ENCODE assay signal across 17 cellular contexts in genomic region chr22:17838180-17838865, GRCh38.
DNase-seq lines count a peak whose midpoint lies in the region; TF ChIP-seq lines count a peak whose summit lies in the region.
"Had no signal": no experiment of that assay in that cellular context is flagged by ENCODE, and none has a peak within 500 bp of the region (broad histone marks: within the 10 kb centered on the region; RNA-seq: fewer than 3 reads in every experiment).

No MANE protein-coding gene starts in this region.

- no peak for DNase-seq in ascending aorta (ENCODE audit: low spot score in 2 of 2)
- peak; percentile 24 for DNase-seq in renal cortical epithelial cell (ENCODE audit: low read depth)
- DNase-seq in tibial nerve (ENCODE audit: low spot score in 2 of 2), result no peak
- DNase-seq in MM.1S, result no peak
- DNase-seq in nucleus accumbens (lab: John Stamatoyannopoulos, UW), result no peak
- no peak for DNase-seq in GM20000 (ENCODE audit: low spot score)
- DNase-seq: ACHN, AML-193, Caco-2, EL, NCI-H1048, NCI-H1436 treated with DMSO at 0.1 percent for 48 hours, NCI-H2029 treated with DMSO at 0.1 percent for 48 hours, NCI-H774, RPMI8226 had no signal

- H3K4me1 ChIP-seq in ascending aorta (peaks cover 0 to 18% of the 10 kb centered on the region in 2 donors), esophagus (ENCODE audit: control insufficient read depth in 2 of 2, insufficient read depth in 2 of 2, low read length in 1 of 2) (peaks cover 4 to 6% of the 10 kb centered on the region in 2 donors), tibial nerve (peaks cover 0 to 56% (median 10%) of the 10 kb centered on the region in 4 donors), MM.1S (ENCODE audit: low read length) (peaks cover 8% of the 10 kb centered on the region; the same call in 1 of the 2 replicates)

- no peak for TF ChIP-seq CTCF in ascending aorta (IDR thresholded peaks at IDR 0.05)
- TF ChIP-seq CTCF in tibial nerve (IDR thresholded peaks at IDR 0.05), result no peak
- TF ChIP-seq CTCF in MM.1S (IDR thresholded peaks at IDR 0.05; ENCODE audit: low read length), result no peak
- TF ChIP-seq CTCF in GM20000 (IDR thresholded peaks at IDR 0.05; ENCODE audit: extremely low read depth, missing control alignments), result no peak

- H2AFZ ChIP-seq in MM.1S (ENCODE audit: low read length), result no peak overlapping the region

- no peaks in the 10 kb centered on the region for H3K79me2 ChIP-seq in MM.1S (ENCODE audit: low read length)

- no peak overlapping the region for H3K9ac ChIP-seq in MM.1S (ENCODE audit: low read length)
- H3K9ac ChIP-seq: KMS-11 had no signal

- no peaks in the 10 kb centered on the region for H4K20me1 ChIP-seq in MM.1S (ENCODE audit: insufficient read depth, low read length)

- H3K36me3 ChIP-seq in ascending aorta, result peaks cover 16 to 28% of the 10 kb centered on the region in 2 donors
- H3K36me3 ChIP-seq in esophagus (ENCODE audit: control insufficient read depth in 2 of 2, insufficient read depth in 2 of 2, low read length in 1 of 2), result peaks cover 8 to 12% of the 10 kb centered on the region in 2 donors
- peaks cover 0 to 66% (median 0%) of the 10 kb centered on the region in 3 donors for H3K36me3 ChIP-seq in tibial nerve
- H3K36me3 ChIP-seq in MM.1S (replicated peaks; ENCODE audit: insufficient read depth, low read length), result no peaks in the 10 kb centered on the region

- no peaks in the 10 kb centered on the region for H3K27me3 ChIP-seq in ascending aorta
- no peaks in the 10 kb centered on the region for H3K27me3 ChIP-seq in esophagus (ENCODE audit: control insufficient read depth in 1 of 2, insufficient read depth in 2 of 2, low read length in 2 of 2)
- no peaks in the 10 kb centered on the region for H3K27me3 ChIP-seq in tibial nerve
- H3K27me3 ChIP-seq in MM.1S (replicated peaks; ENCODE audit: insufficient read depth, low read length), result no peaks in the 10 kb centered on the region

- no peak overlapping the region for H3K4me2 ChIP-seq in MM.1S (ENCODE audit: low read depth, low read length)
- H3K4me2 ChIP-seq: KMS-11 had no signal

- H3K9me2 ChIP-seq in MM.1S (replicated peaks; ENCODE audit: insufficient read depth, low read length), result no peaks in the 10 kb centered on the region

- TF ChIP-seq EP300 in tibial nerve (IDR thresholded peaks at IDR 0.05), result no peak

- TF ChIP-seq POLR2A in tibial nerve (IDR thresholded peaks at IDR 0.05), result no peak

- H3F3A ChIP-seq in MM.1S (ENCODE audit: insufficient read depth, low read length), result no peaks in the 10 kb centered on the region

- intact Hi-C loops in ascending aorta (cut with DNase I), result no loop called here

- H3K9me3 ChIP-seq in ascending aorta, result no peaks in the 10 kb centered on the region
- H3K9me3 ChIP-seq in esophagus (ENCODE audit: control insufficient read depth in 2 of 2, insufficient read depth in 1 of 2, low read depth in 1 of 2, low read length in 1 of 2), result no peaks in the 10 kb centered on the region
- H3K9me3 ChIP-seq in tibial nerve, result no peaks in the 10 kb centered on the region
- H3K9me3 ChIP-seq in MM.1S (replicated peaks; ENCODE audit: insufficient read depth, low read length), result no peaks in the 10 kb centered on the region
- H3K9me3 ChIP-seq: Caco-2 had no signal

- 69 to 82% methylated on average over 13 of the region's 13 CpGs for WGBS in esophagus, 2 donors
- 78 to 84% methylated on average over 13 of the region's 13 CpGs for WGBS in tibial nerve, 2 donors

- H3K4me3 ChIP-seq in ascending aorta (no peak overlapping the region), esophagus (ENCODE audit: low read depth in 1 of 2, low read length in 2 of 2) (no peak overlapping the region), tibial nerve (no peak overlapping the region), MM.1S (ENCODE audit: low read length) (no peak overlapping the region)

- peak overlapping the region; percentile 58 to 68 for H3K27ac ChIP-seq in ascending aorta
- peak overlapping the region; percentile 14 to 67 for H3K27ac ChIP-seq in esophagus (ENCODE audit: low read depth in 2 of 2, low read length in 1 of 2)
- H3K27ac ChIP-seq in tibial nerve, result peak overlapping the region in 3 of 4 donors; percentile 6 to 90 (median 57)
- no peak overlapping the region for H3K27ac ChIP-seq in MM.1S (ENCODE audit: low read length)
- H3K27ac ChIP-seq: KMS-11 had no signal
